8 cellular contexts compared by ENCODE assay signal in the genomic region with DNA sequence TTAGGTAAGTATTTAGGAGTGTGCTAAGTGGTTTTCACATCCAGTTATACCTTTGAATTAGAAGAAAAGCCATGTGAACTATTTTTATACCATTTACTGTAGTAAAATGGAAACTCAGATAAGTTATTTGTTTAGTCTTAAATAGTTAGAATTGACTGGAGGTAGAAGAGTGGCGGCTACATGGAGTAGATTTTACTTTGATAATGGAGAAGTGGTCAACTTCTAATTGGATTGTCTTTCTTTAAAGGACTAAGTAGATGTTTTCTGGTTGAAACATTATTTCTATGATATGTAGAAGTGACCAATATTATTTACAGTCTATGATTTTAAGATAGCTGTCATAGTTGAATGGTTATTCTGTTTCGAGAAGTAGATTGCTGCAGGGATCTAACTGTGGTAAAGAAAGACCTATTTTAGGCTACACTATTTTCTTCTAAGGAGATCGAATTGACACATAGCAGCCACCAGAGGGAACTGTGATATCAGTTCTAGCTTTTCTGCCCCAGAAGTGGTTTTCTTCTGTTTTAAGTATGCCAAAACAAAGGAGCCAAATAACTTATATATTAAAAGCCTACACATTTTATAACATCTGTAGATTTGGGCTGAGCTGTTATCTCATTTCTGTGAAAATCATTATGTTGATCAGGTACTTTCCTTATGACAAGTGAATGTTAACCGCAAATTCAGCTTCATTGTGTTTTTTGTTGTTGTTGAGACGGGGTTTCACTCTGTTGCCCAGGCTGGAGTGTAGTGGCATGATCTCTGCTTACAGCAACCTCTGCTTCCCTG.
DNase-seq lines count a peak whose midpoint lies in the region; ATAC-seq, FAIRE-seq and TF ChIP-seq lines count a peak whose summit lies in the region.

No MANE protein-coding gene starts in this region.

- H3K4me1 Mint-ChIP-seq in activated naive CD8-positive, alpha-beta T cell treated with anti-CD3 and anti-CD28 coated beads, Interleukin-2, amount 50 U/mL, for 24 hours, result peaks cover 35% of the 10 kb centered on the region

- no peaks in the 10 kb centered on the region for H3K27me3 Mint-ChIP-seq in activated naive CD8-positive, alpha-beta T cell treated with anti-CD3 and anti-CD28 coated beads, Interleukin-2, amount 50 U/mL, for 24 hours

- no peak for TF ChIP-seq EP300 in Ishikawa (IDR thresholded peaks at IDR 0.05; ENCODE audit: borderline replicate concordance)

- peaks cover 13% of the 10 kb centered on the region for H3K36me3 Mint-ChIP-seq in activated naive CD8-positive, alpha-beta T cell treated with anti-CD3 and anti-CD28 coated beads, Interleukin-2, amount 50 U/mL, for 24 hours (ENCODE audit: low read depth)

- no peak overlapping the region for H3K4me3 Mint-ChIP-seq in activated naive CD8-positive, alpha-beta T cell treated with anti-CD3 and anti-CD28 coated beads, Interleukin-2, amount 50 U/mL, for 24 hours

- DNase-seq in NCI-H82 (lab: John Stamatoyannopoulos, UW) (peak; percentile 31), NCI-H82 treated with DMSO at 0.1 percent for 48 hours (lab: John Stamatoyannopoulos, UW; ENCODE audit: unreplicated experiment) (no peak), inferior parietal cortex (ENCODE audit: extremely low spot score) (peak; percentile 39), urothelium cell line (ENCODE audit: low spot score) (peak; percentile 6), putamen (ENCODE audit: low spot score) (no peak)
- no peak for DNase-seq in activated naive CD8-positive, alpha-beta T cell treated with anti-CD3 and anti-CD28 coated beads, Interleukin-2, amount 50 U/mL, for 24 hours

- no peak for FAIRE-seq in urothelium cell line (lab: Jason Lieb, UNC)

- H3K27ac Mint-ChIP-seq in activated naive CD8-positive, alpha-beta T cell treated with anti-CD3 and anti-CD28 coated beads, Interleukin-2, amount 50 U/mL, for 24 hours, result peak overlapping the region; percentile 25

- peak; percentile 44 for TF ChIP-seq RAD21 in Ishikawa (IDR thresholded peaks at IDR 0.05; ENCODE audit: low read depth)

- peaks cover under 1% of the 10 kb centered on the region for H3K9me3 Mint-ChIP-seq in activated naive CD8-positive, alpha-beta T cell treated with anti-CD3 and anti-CD28 coated beads, Interleukin-2, amount 50 U/mL, for 24 hours

- ATAC-seq in GM21576 (IDR thresholded peaks at IDR 0.05; ENCODE audit: unreplicated experiment), result peak; percentile 69
- no peak for ATAC-seq in activated naive CD8-positive, alpha-beta T cell treated with anti-CD3 and anti-CD28 coated beads, Interleukin-2, amount 50 U/mL, for 24 hours

TF ChIP-seq in Ishikawa, 13 proteins besides CTCF, POLR2A, EP300 and RAD21:
- no peak for TF ChIP-seq TAF1 (IDR thresholded peaks at IDR 0.05; ENCODE audit: low read depth)
- no peak for TF ChIP-seq YY1 (IDR thresholded peaks at IDR 0.05; ENCODE audit: low read depth)
- no peak for TF ChIP-seq CEBPB (IDR thresholded peaks at IDR 0.05)
- peak; percentile 74 for TF ChIP-seq TEAD4 (IDR thresholded peaks at IDR 0.05)
- no peak for TF ChIP-seq FOXM1 (IDR thresholded peaks at IDR 0.05; ENCODE audit: borderline replicate concordance, low read depth)

Comparison
In these comparisons a context has a peak if more than half of its experiments do, and no peak if none do; other contexts are left out.
1. DNase-seq: peak in NCI-H82 (single experiment), inferior parietal cortex (single experiment) and urothelium cell line (single experiment); none in NCI-H82 treated with DMSO at 0.1 percent for 48 hours (single experiment), activated naive CD8-positive, alpha-beta T cell treated with anti-CD3 and anti-CD28 coated beads, Interleukin-2, amount 50 U/mL, for 24 hours (single experiment) and putamen (single experiment).